In the genomic region with DNA sequence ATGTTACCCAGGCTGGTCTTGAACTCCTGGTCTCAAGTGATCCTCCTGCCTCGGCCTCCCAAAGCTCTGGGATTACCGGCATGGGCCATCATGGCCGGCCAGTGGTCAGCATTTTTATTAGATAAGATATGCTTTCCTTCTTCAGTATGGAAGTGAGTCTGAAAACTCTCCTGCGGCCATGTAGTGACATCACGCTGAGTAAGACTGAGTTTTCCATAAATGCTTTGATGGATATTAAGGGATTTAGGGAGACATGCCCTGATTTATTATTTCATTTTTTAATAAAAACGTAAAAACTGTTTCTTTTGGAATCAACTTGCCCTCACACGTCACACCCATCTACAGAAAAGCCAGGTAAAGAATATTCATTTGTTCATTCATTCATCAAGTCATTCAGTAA, we compare ENCODE assay signal across 29 cellular contexts.
"Had no signal": no experiment of that assay in that cellular context is flagged by ENCODE, and none has a peak within 500 bp of the region (broad histone marks: within the 10 kb centered on the region; RNA-seq: fewer than 3 reads in every experiment).

No MANE protein-coding gene starts in this region.

- H3K36me3 ChIP-seq: stomach, suprapubic skin, thoracic aorta, thyroid gland, tibial artery, tibial nerve, transverse colon, upper lobe of left lung, upper lobe of right lung, uterus, vagina had no signal

- H3K36me3 Mint-ChIP-seq: stimulated activated effector memory CD8-positive, alpha-beta T cell treated with anti-CD3 and anti-CD28 coated beads, Interleukin-12 subunit alpha, Interleukin-12 subunit beta, amount 100 ng/mL, for 72 hours; stimulated activated memory B cell treated with anti-CD40 and anti-IgM and Interleukin-4, amounts not matched to agents 10 μg/mL and 1 μg/mL and 100 μg/mL, for 72 hours; stimulated activated naive B cell treated with anti-CD40 and anti-IgM and Interleukin-4, amounts not matched to agents 10 μg/mL and 1 μg/mL and 100 μg/mL, for 72 hours; type B pancreatic cell had no signal

- H3K9me3 ChIP-seq: stomach, suprapubic skin, testis, thoracic aorta, thyroid gland, tibial artery, tibial nerve, transverse colon, upper lobe of left lung, upper lobe of right lung, uterus, vagina had no signal

- H3K4me1 Mint-ChIP-seq: stimulated activated effector memory CD8-positive, alpha-beta T cell treated with anti-CD3 and anti-CD28 coated beads, Interleukin-12 subunit alpha, Interleukin-12 subunit beta, amount 100 ng/mL, for 72 hours; stimulated activated memory B cell treated with anti-CD40 and anti-IgM and Interleukin-4, amounts not matched to agents 10 μg/mL and 1 μg/mL and 100 μg/mL, for 72 hours; stimulated activated naive B cell treated with anti-CD40 and anti-IgM and Interleukin-4, amounts not matched to agents 10 μg/mL and 1 μg/mL and 100 μg/mL, for 72 hours; stimulated activated naive CD8-positive, alpha-beta T cell treated with anti-CD3 and anti-CD28 coated beads, Interleukin-15, amount 100 ng/mL, for 72 hours had no signal

- H3K4me1 ChIP-seq: stomach, suprapubic skin, testis, thyroid gland, tibial artery, tibial nerve, transverse colon, upper lobe of left lung, upper lobe of right lung, uterus, vagina had no signal

- H3K4me3 ChIP-seq: stomach, suprapubic skin, testis, thoracic aorta, thyroid gland, tibial artery, tibial nerve, transverse colon, upper lobe of left lung, upper lobe of right lung, uterus, vagina had no signal

- ATAC-seq: stimulated activated effector memory CD8-positive, alpha-beta T cell treated with anti-CD3 and anti-CD28 coated beads, Interleukin-12 subunit alpha, Interleukin-12 subunit beta, amount 100 ng/mL, for 72 hours; stimulated activated memory B cell treated with anti-CD40 and anti-IgM and Interleukin-4, amounts not matched to agents 10 μg/mL and 1 μg/mL and 100 μg/mL, for 72 hours; stimulated activated naive B cell treated with anti-CD40 and anti-IgM and Interleukin-4, amounts not matched to agents 10 μg/mL and 1 μg/mL and 100 μg/mL, for 72 hours; stimulated activated naive CD8-positive, alpha-beta T cell treated with anti-CD3 and anti-CD28 coated beads, Interleukin-15, amount 100 ng/mL, for 72 hours; stimulated activated naive CD8-positive, alpha-beta T cell treated with anti-CD3 and anti-CD28 coated beads, Interleukin-15, Interleukin-2, amounts not matched to agents 100 U/mL and 50 U/mL, for 24 hours; upper lobe of right lung had no signal

- H3K27ac ChIP-seq: stomach, suprapubic skin, testis, thoracic aorta, thyroid gland, tibial artery, tibial nerve, transverse colon, upper lobe of left lung, upper lobe of right lung, uterus, vagina had no signal

- FAIRE-seq: urothelium cell line had no signal

- H3K4me3 Mint-ChIP-seq: stimulated activated effector memory CD8-positive, alpha-beta T cell treated with anti-CD3 and anti-CD28 coated beads, Interleukin-12 subunit alpha, Interleukin-12 subunit beta, amount 100 ng/mL, for 72 hours; stimulated activated memory B cell treated with anti-CD40 and anti-IgM and Interleukin-4, amounts not matched to agents 10 μg/mL and 1 μg/mL and 100 μg/mL, for 72 hours; stimulated activated naive B cell treated with anti-CD40 and anti-IgM and Interleukin-4, amounts not matched to agents 10 μg/mL and 1 μg/mL and 100 μg/mL, for 72 hours; stimulated activated naive CD8-positive, alpha-beta T cell treated with anti-CD3 and anti-CD28 coated beads, Interleukin-15, amount 100 ng/mL, for 72 hours; stimulated activated naive CD8-positive, alpha-beta T cell treated with anti-CD3 and anti-CD28 coated beads, Interleukin-15, Interleukin-2, amounts not matched to agents 100 ng/mL and 50 ng/mL, for 24 hours; type B pancreatic cell had no signal

- H3K9me3 Mint-ChIP-seq: stimulated activated effector memory CD8-positive, alpha-beta T cell treated with anti-CD3 and anti-CD28 coated beads, Interleukin-12 subunit alpha, Interleukin-12 subunit beta, amount 100 ng/mL, for 72 hours; stimulated activated memory B cell treated with anti-CD40 and anti-IgM and Interleukin-4, amounts not matched to agents 10 μg/mL and 1 μg/mL and 100 μg/mL, for 72 hours; stimulated activated naive B cell treated with anti-CD40 and anti-IgM and Interleukin-4, amounts not matched to agents 10 μg/mL and 1 μg/mL and 100 μg/mL, for 72 hours; stimulated activated naive CD8-positive, alpha-beta T cell treated with anti-CD3 and anti-CD28 coated beads, Interleukin-15, amount 100 ng/mL, for 72 hours; stimulated activated naive CD8-positive, alpha-beta T cell treated with anti-CD3 and anti-CD28 coated beads, Interleukin-15, Interleukin-2, amounts not matched to agents 100 ng/mL and 50 ng/mL, for 24 hours; type B pancreatic cell had no signal

- H3K27me3 ChIP-seq: stomach, suprapubic skin, testis, thyroid gland, tibial artery, tibial nerve, transverse colon, upper lobe of left lung, upper lobe of right lung, uterus, vagina had no signal

- H3K27ac Mint-ChIP-seq: stimulated activated effector memory CD8-positive, alpha-beta T cell treated with anti-CD3 and anti-CD28 coated beads, Interleukin-12 subunit alpha, Interleukin-12 subunit beta, amount 100 ng/mL, for 72 hours; stimulated activated memory B cell treated with anti-CD40 and anti-IgM and Interleukin-4, amounts not matched to agents 10 μg/mL and 1 μg/mL and 100 μg/mL, for 72 hours; stimulated activated naive B cell treated with anti-CD40 and anti-IgM and Interleukin-4, amounts not matched to agents 10 μg/mL and 1 μg/mL and 100 μg/mL, for 72 hours; stimulated activated naive CD8-positive, alpha-beta T cell treated with anti-CD3 and anti-CD28 coated beads, Interleukin-15, amount 100 ng/mL, for 72 hours; stimulated activated naive CD8-positive, alpha-beta T cell treated with anti-CD3 and anti-CD28 coated beads, Interleukin-15, Interleukin-2, amounts not matched to agents 100 ng/mL and 50 ng/mL, for 24 hours; type B pancreatic cell had no signal

- H3K27me3 Mint-ChIP-seq: stimulated activated memory B cell treated with anti-CD40 and anti-IgM and Interleukin-4, amounts not matched to agents 10 μg/mL and 1 μg/mL and 100 μg/mL, for 72 hours; stimulated activated naive CD8-positive, alpha-beta T cell treated with anti-CD3 and anti-CD28 coated beads, Interleukin-15, amount 100 ng/mL, for 72 hours; stimulated activated naive CD8-positive, alpha-beta T cell treated with anti-CD3 and anti-CD28 coated beads, Interleukin-15, Interleukin-2, amounts not matched to agents 100 ng/mL and 50 ng/mL, for 24 hours; type B pancreatic cell had no signal

- DNase-seq: stimulated activated CD4-positive, alpha-beta T cell treated with anti-CD3 and anti-CD28 coated beads, Interleukin-2, amount 100 ng/mL, for 48 hours; stimulated activated CD4-positive, alpha-beta T cell treated with anti-CD3 and anti-CD28 coated beads, Interleukin-4, amount 100 ng/mL, for 1 hour; stimulated activated CD4-positive, alpha-beta T cell treated with anti-CD3 and anti-CD28 coated beads, Interleukin-4, amount 100 ng/mL, for 24 hours; stimulated activated CD4-positive, alpha-beta T cell treated with anti-CD3 and anti-CD28 coated beads, Interleukin-4, amount 100 ng/mL, for 4 hours; stimulated activated CD8-positive, alpha-beta memory T cell treated with anti-CD3 and anti-CD28 coated beads, Interleukin-4, amount 100 ng/mL, for 48 hours; stimulated activated naive B cell treated with anti-CD40 and anti-IgM and Interleukin-4, amounts not matched to agents 10 μg/mL and 1 μg/mL and 100 μg/mL, for 72 hours; stimulated activated naive CD4-positive, alpha-beta T cell; stimulated activated naive CD4-positive, alpha-beta T cell treated with Interleukin-2 at 50 U/mL for 16 hours; stimulated activated naive CD8-positive, alpha-beta T cell treated with anti-CD3 and anti-CD28 coated beads, Interleukin-15, amount 100 ng/mL, for 72 hours; stimulated activated naive CD8-positive, alpha-beta T cell treated with anti-CD3 and anti-CD28 coated beads, Interleukin-15, Interleukin-2, amounts not matched to agents 100 U/mL and 50 U/mL, for 24 hours; stomach; substantia nigra; testis; thyroid gland; tibial artery; transverse colon; trophoblast cell; upper lobe of left lung; upper lobe of right lung; uterus had no signal
